8 cellular contexts compared by ENCODE assay signal in the genomic region with DNA sequence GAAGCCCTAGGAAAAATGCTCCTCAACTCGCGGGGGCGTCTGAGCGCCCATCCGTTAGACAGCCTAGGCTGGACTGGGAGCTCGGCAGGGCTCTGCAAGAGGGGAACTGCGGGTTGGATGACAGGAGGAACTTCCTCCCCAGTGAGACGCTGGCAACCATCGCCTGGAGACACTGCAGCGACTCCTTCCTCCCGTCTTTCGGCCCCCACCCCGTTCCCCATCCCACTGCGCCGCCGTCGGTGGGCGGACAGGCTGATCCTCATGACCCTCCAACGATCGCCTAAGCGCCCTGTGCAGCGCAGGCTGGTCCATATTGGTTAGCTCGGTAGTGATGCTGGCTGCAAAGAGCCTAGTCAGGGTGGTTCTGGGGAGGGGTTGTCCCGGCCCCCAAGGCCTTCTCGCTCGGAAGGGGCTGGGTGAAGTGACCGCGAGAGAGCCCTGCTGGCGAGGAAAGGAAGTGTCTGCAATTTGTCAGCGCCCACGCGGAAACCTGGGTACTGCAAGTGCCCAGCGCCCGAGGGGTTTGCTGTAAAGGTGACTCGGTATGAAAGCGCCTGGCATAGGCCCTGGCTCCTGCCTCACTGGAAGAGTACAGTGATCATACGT. TPM values are rescaled to one million over a fixed set of nuclear protein-coding genes. Genes with fewer than 3 reads are reported as not detected.
DNase-seq lines count a peak whose midpoint lies in the region; ATAC-seq and TF ChIP-seq lines count a peak whose summit lies in the region.

No MANE protein-coding gene starts in this region.

- peak; percentile 43 for TF ChIP-seq CTCF in GM10248 (IDR thresholded peaks at IDR 0.05; ENCODE audit: control extremely low read depth, extremely low read depth, low read depth, missing control alignments)
- TF ChIP-seq CTCF in MM.1S (IDR thresholded peaks at IDR 0.05; ENCODE audit: low read length): peak; percentile 30; the same call in 1 of the 2 replicates
- TF ChIP-seq CTCF in transverse colon (IDR thresholded peaks at IDR 0.05): peak; percentile 42 to 51 (median 46)

- no peaks in the 10 kb centered on the region for H4K20me1 ChIP-seq in MM.1S (ENCODE audit: insufficient read depth, low read length)

- H3K27me3 ChIP-seq in MM.1S (replicated peaks; ENCODE audit: insufficient read depth, low read length) (no peaks in the 10 kb centered on the region), transverse colon (peaks cover 66% of the 10 kb centered on the region)

- no peaks in the 10 kb centered on the region for H3K36me3 Mint-ChIP-seq in naive thymus-derived CD8-positive, alpha-beta T cell

- no peak for TF ChIP-seq EP300 in transverse colon (IDR thresholded peaks at IDR 0.05; ENCODE audit: low read depth)

- peak overlapping the region; percentile 30; the same call in 1 of the 2 replicates for H3K9ac ChIP-seq in MM.1S (ENCODE audit: low read length)

- H3K9me3 Mint-ChIP-seq in naive thymus-derived CD8-positive, alpha-beta T cell: no peaks in the 10 kb centered on the region

- no peaks in the 10 kb centered on the region for H3K79me2 ChIP-seq in MM.1S (ENCODE audit: low read length)

- H3K4me3 ChIP-seq in MM.1S (ENCODE audit: low read length) (peak overlapping the region; percentile 59), transverse colon (peak overlapping the region; percentile 41 to 83 (median 56))

- POLR2A ChIA-PET in GM10248 (lab: Yijun Ruan, JAX): no interaction called here
- POLR2A ChIA-PET in naive thymus-derived CD8-positive, alpha-beta T cell (lab: Charles Lee): interaction anchor here (0.9 to 2.0 kb wide), 2 partner anchors 12 to 69 kb away, joined by 4 to 6 read pairs; partner anchors contain the start of gene VSIG2

- H3K4me1 ChIP-seq in MM.1S (ENCODE audit: low read length) (peaks cover 9% of the 10 kb centered on the region; the same call in 1 of the 2 replicates), transverse colon (peaks cover 18 to 20% (median 19%) of the 10 kb centered on the region in 4 donors)

- no peak overlapping the region for H3K27ac ChIP-seq in MM.1S (ENCODE audit: low read length)
- H3K27ac ChIP-seq in transverse colon: peak overlapping the region in 3 of 4 donors; percentile 31 to 48 (median 41)

- TF ChIP-seq POLR2A in transverse colon (IDR thresholded peaks at IDR 0.05): no peak

- H3K4me3 Mint-ChIP-seq in naive thymus-derived CD8-positive, alpha-beta T cell: peak overlapping the region; percentile 79 to 89 (median 85)

- CTCF ChIA-PET in GM10248 (lab: Yijun Ruan, JAX): interaction anchor here (0.9 to 17.5 kb wide), 6 partner anchors 10 to 69 kb away, joined by 3 to 183 read pairs (median 4); partner anchors contain the start of gene ESAM

- no peaks in the 10 kb centered on the region for H3K9me2 ChIP-seq in MM.1S (replicated peaks; ENCODE audit: insufficient read depth, low read length)

- DNase-seq in GM10248 (ENCODE audit: extremely low spot score) (peak; percentile 65), H4 (ENCODE audit: low spot score) (peak; percentile 42), MM.1S (peak; percentile 28), transverse colon (no peak), ureter (ENCODE audit: low spot score) (no peak)
- DNase-seq in activated CD4-positive, CD25-positive, alpha-beta regulatory T cell treated with anti-CD3 and anti-CD28 coated beads, Interleukin-2, amount 50 U/mL, for 72 hours: peak; percentile 66
- DNase-seq in effector CD8-positive, alpha-beta T cell (lab: John Stamatoyannopoulos, UW): peak; percentile 22
- DNase-seq in naive thymus-derived CD8-positive, alpha-beta T cell: peak in 9 of 10 donors; percentile 34 to 72 (median 46)

- H3K9me3 ChIP-seq in MM.1S (replicated peaks; ENCODE audit: insufficient read depth, low read length): no peaks in the 10 kb centered on the region
- H3K9me3 ChIP-seq in transverse colon: no peaks in the 10 kb centered on the region

- peak; percentile 59 to 65 for ATAC-seq in naive thymus-derived CD8-positive, alpha-beta T cell

- in situ Hi-C loops in transverse colon (cut with MboI; ENCODE audit: low pct_ligation_motif_present in 1 of 4, low pct_unique_long_range_greater_than_20kb in 1 of 4, low sequenced_read_pairs in 3 of 4): no loop called here

- no peaks in the 10 kb centered on the region for H3K36me3 ChIP-seq in MM.1S (replicated peaks; ENCODE audit: insufficient read depth, low read length)
- no peaks in the 10 kb centered on the region for H3K36me3 ChIP-seq in transverse colon

- peaks cover 14 to 36% (median 29%) of the 10 kb centered on the region in 4 donors for H3K4me1 Mint-ChIP-seq in naive thymus-derived CD8-positive, alpha-beta T cell

- intact Hi-C loops in transverse colon (cut with DNase I; ENCODE audit: low total_unique reads): no loop called here

- 0 to 3% methylated on average over 6 to 32 of the region's 37 CpGs for WGBS in transverse colon (ENCODE audit: low coverage in 1 of 2), 2 donors

- peaks cover 0 to 13% (median 1%) of the 10 kb centered on the region in 5 donors for H3K27me3 Mint-ChIP-seq in naive thymus-derived CD8-positive, alpha-beta T cell

- peak overlapping the region; percentile 90 for H2AFZ ChIP-seq in MM.1S (ENCODE audit: low read length)

- H3K4me2 ChIP-seq in MM.1S (ENCODE audit: low read depth, low read length): peak overlapping the region; percentile 99

- H3F3A ChIP-seq in MM.1S (ENCODE audit: insufficient read depth, low read length): no peaks in the 10 kb centered on the region

- peak overlapping the region in 5 of 10 donors; percentile 21 to 62 (median 55) for H3K27ac Mint-ChIP-seq in naive thymus-derived CD8-positive, alpha-beta T cell

RNA-seq across cellular contexts. Expression of gene NRGN, which starts 0.6 kb away (rescaled TPM):
- total RNA-seq in H4 (2014; rRNA removed; shearing (Covaris generic)): 7.1 and 9.4 TPM in 2 replicates
- under 1 TPM; 0.68 to 0.69 TPM for total RNA-seq in naive thymus-derived CD8-positive, alpha-beta T cell
- under 1 TPM in 2 of 3 donors, not detected in 1; 0.14 to 0.20 TPM for polyA plus RNA-seq in naive thymus-derived CD8-positive, alpha-beta T cell
- total RNA-seq in transverse colon (1 to 10 TPM in 1 of 4 donors, under 1 TPM in 1, not detected in 2; 0.96 to 1.5 TPM), ureter (6.1 TPM)

RNA-seq across cellular contexts. Expression of gene VSIG2, which starts 11.7 kb away (rescaled TPM):
- total RNA-seq in H4 (2014; rRNA removed; shearing (Covaris generic)): not detected in 2 replicates
- 1 to 10 TPM; 1.8 to 2.0 TPM for total RNA-seq in naive thymus-derived CD8-positive, alpha-beta T cell
- polyA plus RNA-seq in naive thymus-derived CD8-positive, alpha-beta T cell: under 1 TPM; 0.28 to 0.44 (median 0.34) TPM
- total RNA-seq in transverse colon (100 to 1,000 TPM in 3 of 4 donors, 10 to 100 TPM in 1; 91.3 to 160 (median 108) TPM), ureter (215 TPM)

RNA-seq across cellular contexts. Expression of gene ESAM, which starts 21.7 kb away (rescaled TPM):
- 0.33 TPM in 1 of 2 replicates, not detected in the other for total RNA-seq in H4 (2014; rRNA removed; shearing (Covaris generic))
- total RNA-seq in naive thymus-derived CD8-positive, alpha-beta T cell: 1 to 10 TPM; 2.8 to 3.0 TPM
- 1 to 10 TPM; 1.9 to 2.6 (median 2.5) TPM for polyA plus RNA-seq in naive thymus-derived CD8-positive, alpha-beta T cell
- total RNA-seq in transverse colon (10 to 100 TPM in 1 of 4 donors, 1 to 10 TPM in 3; 5.8 to 10.1 (median 6.5) TPM), ureter (34.4 TPM)

RNA-seq across cellular contexts. Expression of gene MSANTD2, which starts 59.8 kb away (rescaled TPM):
- 10.7 and 13.2 TPM in 2 replicates for total RNA-seq in H4 (2014; rRNA removed; shearing (Covaris generic))
- total RNA-seq in naive thymus-derived CD8-positive, alpha-beta T cell: 10 to 100 TPM; 23.0 to 25.5 TPM
- 1 to 10 TPM; 3.5 to 4.2 (median 4.0) TPM for polyA plus RNA-seq in naive thymus-derived CD8-positive, alpha-beta T cell
- total RNA-seq in transverse colon (10 to 100 TPM in 2 of 4 donors, 1 to 10 TPM in 2; 8.1 to 40.0 (median 15.1) TPM), ureter (17.9 TPM)

Comparison
In these comparisons a context has a peak if more than half of its experiments do, and no peak if none do; other contexts are left out.
1. DNase-seq: peak in GM10248 (single experiment), H4 (single experiment), MM.1S (single experiment), activated CD4-positive, CD25-positive, alpha-beta regulatory T cell treated with anti-CD3 and anti-CD28 coated beads, Interleukin-2, amount 50 U/mL, for 72 hours (single experiment), effector CD8-positive, alpha-beta T cell (single experiment) and naive thymus-derived CD8-positive, alpha-beta T cell (9 of 10); none in transverse colon (single experiment) and ureter (single experiment).
2. RNA of gene VSIG2, which starts 11.7 kb away (total RNA-seq): 215 TPM in ureter (single experiment) and 91.3 to 160 TPM in transverse colon; 1.8 to 2.0 TPM in naive thymus-derived CD8-positive, alpha-beta T cell and not detected in H4; every median in the first group is over 10 times any median in the second.
3. Peak in every context shown above with its lines, with median percentiles within 50 percentile points of each other: CTCF ChIP-seq.